ENCODE assay signal across 13 cellular contexts in genomic region chr2:32865399-32866068, GRCh38.
DNase-seq lines count a peak whose midpoint lies in the region; ATAC-seq and TF ChIP-seq lines count a peak whose summit lies in the region.
"Had no signal": no experiment of that assay in that cellular context is flagged by ENCODE, and none has a peak within 500 bp of the region (broad histone marks: within the 10 kb centered on the region; RNA-seq: fewer than 3 reads in every experiment).

No MANE protein-coding gene starts in this region.

- no peak overlapping the region for H3K27ac ChIP-seq in CD4-positive, alpha-beta memory T cell (ENCODE audit: low read depth, low read length)
- H3K27ac ChIP-seq: dorsolateral prefrontal cortex, Peyer's patch, psoas muscle had no signal

- H3K4me1 Mint-ChIP-seq in CD4-positive, alpha-beta memory T cell: no peaks in the 10 kb centered on the region
- H3K4me1 Mint-ChIP-seq: B cell had no signal

- POLR2A ChIA-PET in CD4-positive, alpha-beta memory T cell (lab: Charles Lee; ENCODE audit: partially characterized antibody): no interaction called here

- H3K27me3 ChIP-seq in CD4-positive, alpha-beta memory T cell (ENCODE audit: insufficient read depth, low read length): no peaks in the 10 kb centered on the region
- H3K27me3 ChIP-seq: dorsolateral prefrontal cortex, Peyer's patch had no signal

- intact Hi-C loops in CD4-positive, alpha-beta memory T cell (cut with micrococcal nuclease): no loop called here

- H3K27me3 Mint-ChIP-seq in CD4-positive, alpha-beta memory T cell: peaks cover 5 to 9% of the 10 kb centered on the region in 2 donors

- H3K4me3 ChIP-seq in epithelial cell of esophagus (ENCODE audit: low read length): no peak overlapping the region
- H3K4me3 ChIP-seq in CD4-positive, alpha-beta memory T cell (ENCODE audit: low read length in 2 of 2): no peak overlapping the region
- H3K4me3 ChIP-seq: dorsolateral prefrontal cortex, Peyer's patch, psoas muscle had no signal

- no peak overlapping the region for H3K27ac Mint-ChIP-seq in CD4-positive, alpha-beta memory T cell
- H3K27ac Mint-ChIP-seq: B cell had no signal

- no peak for TF ChIP-seq CTCF in epithelial cell of esophagus (IDR thresholded peaks at IDR 0.05; ENCODE audit: insufficient read depth, low read depth, low read length, missing control alignments)

- H3K9me3 Mint-ChIP-seq in CD4-positive, alpha-beta memory T cell: no peaks in the 10 kb centered on the region

- no peaks in the 10 kb centered on the region for H3K9me3 ChIP-seq in CD4-positive, alpha-beta memory T cell (ENCODE audit: control insufficient read depth in 1 of 2, low read length in 2 of 2)
- H3K9me3 ChIP-seq: Peyer's patch, psoas muscle had no signal

- CTCF ChIA-PET in CD4-positive, alpha-beta memory T cell (lab: Charles Lee; ENCODE audit: partially characterized antibody): no interaction called here

- no peak for ATAC-seq in GM21367 (IDR thresholded peaks at IDR 0.05; ENCODE audit: unreplicated experiment)
- no peak for ATAC-seq in HG03175 (IDR thresholded peaks at IDR 0.05; ENCODE audit: unreplicated experiment)

- H3K4me1 ChIP-seq in CD4-positive, alpha-beta memory T cell (ENCODE audit: insufficient read depth, low read length): no peaks in the 10 kb centered on the region
- H3K4me1 ChIP-seq: Peyer's patch, psoas muscle had no signal

- DNase-seq in activated CD4-positive, alpha-beta T cell treated with anti-CD3 and anti-CD28 coated beads for 48 hours: peak; percentile 13
- DNase-seq in activated CD4-positive, alpha-beta T cell treated with anti-CD3 and anti-CD28 coated beads, Interleukin-2, amount 50 U/mL, for 1 hour: no peak
- DNase-seq in NCI-H460 (ENCODE audit: extremely low read depth, low read depth) (peak; percentile 87), epithelial cell of esophagus (ENCODE audit: low read depth) (peak; percentile 91)
- peak; percentile 2 to 4 for DNase-seq in stimulated activated CD8-positive, alpha-beta memory T cell treated with anti-CD3 and anti-CD28 coated beads, Interleukin-15, amount 100 ng/mL, for 48 hours (ENCODE audit: low read depth in 2 of 2)
- no peak for DNase-seq in CD4-positive, alpha-beta memory T cell
- DNase-seq: activated CD8-positive, alpha-beta memory T cell treated with anti-CD3 and anti-CD28 coated beads, Interleukin-2, amount 50 U/mL, for 48 hours; dorsolateral prefrontal cortex; Peyer's patch; psoas muscle had no signal

- no peaks in the 10 kb centered on the region for H3K36me3 ChIP-seq in CD4-positive, alpha-beta memory T cell (ENCODE audit: insufficient read depth, low read length)
- H3K36me3 ChIP-seq: Peyer's patch had no signal

- no peak overlapping the region for H3K4me3 Mint-ChIP-seq in CD4-positive, alpha-beta memory T cell
- H3K4me3 Mint-ChIP-seq: B cell had no signal

- H3K36me3 Mint-ChIP-seq in CD4-positive, alpha-beta memory T cell: no peaks in the 10 kb centered on the region

Comparison
In these comparisons a context has a peak if more than half of its experiments do, and no peak if none do; other contexts are left out.
1. DNase-seq: peak in activated CD4-positive, alpha-beta T cell treated with anti-CD3 and anti-CD28 coated beads for 48 hours (single experiment), NCI-H460 (single experiment), epithelial cell of esophagus (single experiment) and stimulated activated CD8-positive, alpha-beta memory T cell treated with anti-CD3 and anti-CD28 coated beads, Interleukin-15, amount 100 ng/mL, for 48 hours (2 of 2); none in activated CD4-positive, alpha-beta T cell treated with anti-CD3 and anti-CD28 coated beads, Interleukin-2, amount 50 U/mL, for 1 hour (single experiment) and CD4-positive, alpha-beta memory T cell (0 of 5).